Comparison of ENCODE assay signal across 8 cellular contexts in genomic region chr10:810351-810846, GRCh38.
DNase-seq lines count a peak whose midpoint lies in the region; ATAC-seq and TF ChIP-seq lines count a peak whose summit lies in the region.

No MANE protein-coding gene starts in this region.

- DNase-seq in COLO668 (lab: John Stamatoyannopoulos, UW; ENCODE audit: unreplicated experiment) (peak; percentile 16), HuH-7.5 (ENCODE audit: low spot score) (peak; percentile 55), astrocyte of the spinal cord (ENCODE audit: low read depth, low spot score) (peak; percentile 20), left kidney (ENCODE audit: low read depth, low spot score) (peak; percentile 43), SIG-M5 (lab: John Stamatoyannopoulos, UW) (no peak), activated gamma-delta T cell (lab: John Stamatoyannopoulos, UW) (no peak)
- DNase-seq in activated CD4-positive, alpha-beta T cell treated with anti-CD3 and anti-CD28 coated beads for 48 hours = no peak

- TF ChIP-seq CTCF in astrocyte of the spinal cord (IDR thresholded peaks at IDR 0.05; ENCODE audit: low read depth, low read length) = peak; percentile 46

- no peak for ATAC-seq in HG02610 (IDR thresholded peaks at IDR 0.05; ENCODE audit: unreplicated experiment)

- no peak overlapping the region for H3K4me3 ChIP-seq in astrocyte of the spinal cord (ENCODE audit: low read depth, low read length)

- in situ Hi-C loops in astrocyte of the spinal cord (cut with HindIII; ENCODE audit: low sequenced_read_pairs) = no loop called here

Comparison
In these comparisons a context has a peak if more than half of its experiments do, and no peak if none do; other contexts are left out.
1. DNase-seq: peak in COLO668 (single experiment), HuH-7.5 (single experiment), astrocyte of the spinal cord (single experiment) and left kidney (single experiment); none in activated CD4-positive, alpha-beta T cell treated with anti-CD3 and anti-CD28 coated beads for 48 hours (single experiment), SIG-M5 (single experiment) and activated gamma-delta T cell (single experiment).